Comparison of ENCODE assay signal across 26 cellular contexts in the genomic region with DNA sequence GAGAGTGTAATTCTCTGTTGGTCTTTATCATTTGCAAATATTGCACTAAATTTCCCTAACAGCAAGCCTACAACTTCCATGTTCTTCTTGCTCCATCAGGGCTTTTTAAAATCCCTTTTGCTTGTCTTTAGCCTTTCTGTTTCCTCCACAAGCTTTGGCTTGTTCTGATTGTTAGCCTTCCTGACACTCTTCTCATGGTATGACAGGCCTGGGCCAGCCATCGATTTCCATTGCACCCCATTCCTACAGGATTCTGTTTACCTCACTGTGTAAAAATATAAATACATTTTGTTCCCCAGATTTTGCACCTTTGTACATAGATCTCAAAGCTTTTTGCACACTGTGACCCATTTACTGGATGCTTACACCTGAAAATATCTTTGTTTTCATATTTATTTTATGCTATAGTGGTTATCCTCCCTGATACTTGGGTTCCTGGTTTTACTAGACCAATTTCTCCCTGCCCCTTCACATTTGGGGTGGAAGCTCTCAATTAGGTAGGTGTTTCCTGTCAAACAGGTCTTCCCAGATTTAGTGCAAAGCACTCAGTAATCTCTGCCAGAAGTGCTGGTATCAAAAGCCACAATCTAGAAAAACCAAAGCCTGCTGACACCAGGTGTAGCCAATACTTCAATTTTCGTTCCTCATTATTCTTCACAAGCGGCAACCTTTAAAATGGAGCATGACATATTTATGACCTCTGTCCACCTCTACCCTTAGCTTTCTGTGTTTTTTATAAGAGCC. TPM values are rescaled to one million over a fixed set of nuclear protein-coding genes. Genes with fewer than 3 reads are reported as not detected.
A peak's percentile ranks its signal among the peaks of the same experiment; 100 is the strongest.
DNase-seq lines count a peak whose midpoint lies in the region; ATAC-seq, FAIRE-seq and TF ChIP-seq lines count a peak whose summit lies in the region.
"Had no signal": no experiment of that assay in that cellular context is flagged by ENCODE, and none has a peak within 500 bp of the region (broad histone marks: within the 10 kb centered on the region; RNA-seq: fewer than 3 reads in every experiment).

No MANE protein-coding gene starts in this region.

- H3K36me3 Mint-ChIP-seq in MCF 10A (ENCODE audit: insufficient read depth, unreplicated experiment): no peaks in the 10 kb centered on the region
- H3K36me3 Mint-ChIP-seq: IgD-negative memory B cell, immature natural killer cell had no signal

- H3K4me3 ChIP-seq in pancreas: no peak overlapping the region
- H3K4me3 ChIP-seq: smooth muscle cell, tibial nerve had no signal

- no peaks in the 10 kb centered on the region for H3K27me3 Mint-ChIP-seq in MCF 10A (ENCODE audit: insufficient read depth, unreplicated experiment)
- H3K27me3 Mint-ChIP-seq: activated naive CD8-positive, alpha-beta T cell treated with anti-CD3 and anti-CD28 coated beads, Interleukin-2, amount 50 U/mL, for 24 hours had no signal

- H3K4me1 ChIP-seq in pancreas: no peaks in the 10 kb centered on the region
- H3K4me1 ChIP-seq: tibial nerve had no signal

- H3K9me3 ChIP-seq in pancreas: no peaks in the 10 kb centered on the region
- H3K9me3 ChIP-seq: tibial nerve had no signal

- POLR2A ChIA-PET in MCF 10A (lab: Yijun Ruan, JAX): interaction anchor here (0.7 to 2.5 kb wide), 5 partner anchors 8 to 135 kb away, joined by 3 to 15 read pairs (median 3); no protein-coding TSS in a partner anchor

- no peak for FAIRE-seq in pancreas (lab: Jason Lieb, UNC)
- FAIRE-seq: endometrium, H1, TTC549 had no signal

- intact Hi-C loops in MCF 10A (cut with micrococcal nuclease): no loop called here
- intact Hi-C loops in pancreas (cut with DNase I): no loop called here

- H3K9me3 Mint-ChIP-seq in MCF 10A (ENCODE audit: unreplicated experiment): no peaks in the 10 kb centered on the region
- H3K9me3 Mint-ChIP-seq: activated naive CD8-positive, alpha-beta T cell treated with anti-CD3 and anti-CD28 coated beads, Interleukin-2, amount 50 U/mL, for 24 hours had no signal

- WGBS in pancreas, 2 donors: 53 to 65% methylated on average over 3 of the region's 3 CpGs

- H3K4me1 Mint-ChIP-seq in MCF 10A (ENCODE audit: insufficient read depth, unreplicated experiment): peaks cover 12% of the 10 kb centered on the region
- H3K4me1 Mint-ChIP-seq: activated naive CD8-positive, alpha-beta T cell treated with anti-CD3 and anti-CD28 coated beads, Interleukin-2, amount 50 U/mL, for 24 hours; B cell; IgD-negative memory B cell; immature natural killer cell had no signal

- no peak for TF ChIP-seq CTCF in MCF 10A (IDR thresholded peaks at IDR 0.05; ENCODE audit: unreplicated experiment)
- TF ChIP-seq CTCF in pancreas (IDR thresholded peaks at IDR 0.05): no peak
- TF ChIP-seq CTCF in GM10266 (IDR thresholded peaks at IDR 0.05; ENCODE audit: control insufficient read depth, insufficient read depth, low read depth, missing control alignments): no peak

- no TSS peak for BruUV-seq in MCF 10A (replicated peaks; lab: Mats Ljungman, UMichigan)

- H3K27me3 ChIP-seq in pancreas: no peaks in the 10 kb centered on the region
- H3K27me3 ChIP-seq: brain microvascular endothelial cell, tibial nerve had no signal

- ATAC-seq in pancreas (peak in 3 of 4 donors; percentile 14 to 53 (median 40)), GM19324 (IDR thresholded peaks at IDR 0.05; ENCODE audit: low FRiP score, unreplicated experiment) (no peak)
- ATAC-seq: activated naive CD8-positive, alpha-beta T cell treated with anti-CD3 and anti-CD28 coated beads, Interleukin-2, amount 50 U/mL, for 24 hours; left ventricle myocardium superior had no signal

- H3K4me3 Mint-ChIP-seq in MCF 10A (ENCODE audit: unreplicated experiment): peak overlapping the region; percentile 34
- H3K4me3 Mint-ChIP-seq: activated naive CD8-positive, alpha-beta T cell treated with anti-CD3 and anti-CD28 coated beads, Interleukin-2, amount 50 U/mL, for 24 hours; B cell; IgD-negative memory B cell; immature natural killer cell had no signal

- no peaks in the 10 kb centered on the region for H3K36me3 ChIP-seq in pancreas
- H3K36me3 ChIP-seq: brain microvascular endothelial cell, tibial nerve had no signal

- CTCF ChIA-PET in MCF 10A (lab: Yijun Ruan, JAX): interaction anchor here (0.6 to 9.4 kb wide), 14 partner anchors 10 to 163 kb away, joined by 3 to 207 read pairs (median 4); no protein-coding TSS in a partner anchor

- no peak overlapping the region for H3K27ac ChIP-seq in pancreas
- H3K27ac ChIP-seq: brain microvascular endothelial cell, tibial nerve had no signal

- H3K27ac Mint-ChIP-seq in MCF 10A (ENCODE audit: low read depth, unreplicated experiment): no peak overlapping the region
- H3K27ac Mint-ChIP-seq: activated naive CD8-positive, alpha-beta T cell treated with anti-CD3 and anti-CD28 coated beads, Interleukin-2, amount 50 U/mL, for 24 hours; B cell; IgD-negative memory B cell; immature natural killer cell had no signal

- DNase-seq in DMS153 (lab: John Stamatoyannopoulos, UW): peak; percentile 80
- DNase-seq in NCI-H1417 (lab: John Stamatoyannopoulos, UW): peak in 2 of 3 experiments; percentile 48 to 85
- DNase-seq in MCF 10A (ENCODE audit: unreplicated experiment): no peak
- DNase-seq in pancreas: no peak
- no peak for DNase-seq in GM10266 (ENCODE audit: extremely low spot score)
- no peak for DNase-seq in NCI-H2171 treated with DMSO at 0.1 percent for 48 hours (lab: John Stamatoyannopoulos, UW)
- DNase-seq in Kasumi-1 (lab: John Stamatoyannopoulos, UW): no peak
- DNase-seq: activated CD4-positive, alpha-beta T cell treated with anti-CD3 and anti-CD28 coated beads for 48 hours; activated naive CD8-positive, alpha-beta T cell treated with anti-CD3 and anti-CD28 coated beads, Interleukin-2, amount 50 U/mL, for 24 hours; brain microvascular endothelial cell; GDM1; immature natural killer cell; left ventricle myocardium superior; MV-4-11; NCI-H2081 treated with DMSO at 0.1 percent for 48 hours; NCI-H526 treated with DMSO at 0.1 percent for 48 hours; stimulated activated CD4-positive, alpha-beta T cell treated with anti-CD3 and anti-CD28 coated beads, Interleukin-2, amount 100 ng/mL, for 48 hours; stimulated activated naive CD4-positive, alpha-beta T cell treated with Interleukin-2 at 50 U/mL for 16 hours had no signal

RNA-seq across cellular contexts. Expression of a gene that starts 57.9 kb away (rescaled TPM):
- total RNA-seq in MCF 10A (2022) (7.1 and 7.5 TPM in 2 replicates), pancreas (1 to 10 TPM; 3.3 to 7.0 (median 5.2) TPM)
- polyA plus RNA-seq in pancreas: 1 to 10 TPM; 1.3 to 1.5 TPM

Comparison
In these comparisons a context has a peak if more than half of its experiments do, and no peak if none do; other contexts are left out.
1. DNase-seq: peak in DMS153 (single experiment) and NCI-H1417 (2 of 3); none in MCF 10A (single experiment), pancreas (0 of 6), GM10266 (single experiment), NCI-H2171 treated with DMSO at 0.1 percent for 48 hours (single experiment) and Kasumi-1 (0 of 2).